30 cellular contexts compared by ENCODE assay signal in the genomic region with DNA sequence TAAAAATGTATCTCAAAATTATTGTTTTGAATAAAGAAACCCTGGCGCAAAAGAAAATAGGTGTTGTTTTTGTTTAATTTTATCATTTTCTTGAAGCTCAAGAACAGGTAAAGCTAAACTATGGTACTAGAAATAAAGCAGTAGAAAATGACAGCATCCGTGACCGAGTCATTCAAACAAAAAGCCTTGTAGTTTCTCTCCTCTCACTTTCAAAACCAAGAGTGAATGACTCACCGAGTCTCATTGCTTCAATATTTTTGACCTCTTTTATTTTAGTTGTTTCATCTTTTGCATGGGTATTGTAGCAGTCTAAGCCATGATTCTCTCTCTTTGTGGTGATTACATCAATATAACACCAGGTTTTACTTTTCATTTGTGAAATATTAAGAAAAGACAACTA.
"Had no signal": no experiment of that assay in that cellular context is flagged by ENCODE, and none has a peak within 500 bp of the region (broad histone marks: within the 10 kb centered on the region; RNA-seq: fewer than 3 reads in every experiment).

No MANE protein-coding gene starts in this region.

- H3K4me1 Mint-ChIP-seq: activated CD4-positive, alpha-beta memory T cell treated with anti-CD3 and anti-CD28 coated beads, Interleukin-2, amount 10 ng/mL, durations not matched to agents 7 days and 5 days; activated CD4-positive, alpha-beta T cell treated with anti-CD3 and anti-CD28 coated beads, Interleukin-2, amount 10 ng/mL, durations not matched to agents 7 days and 5 days; activated T-helper 17 cell treated with anti-CD3 and anti-CD28 coated beads, Interleukin-2, amount 50 U/mL, for 72 hours; T-helper 17 cell had no signal

- DNase-seq: activated CD4-positive, alpha-beta memory T cell treated with anti-CD3 and anti-CD28 coated beads, Interleukin-2, amount 10 ng/mL, durations not matched to agents 7 days and 5 days; activated CD4-positive, alpha-beta T cell treated with anti-CD3 and anti-CD28 coated beads for 1 hour; activated CD4-positive, alpha-beta T cell treated with anti-CD3 and anti-CD28 coated beads for 4 hours; activated CD4-positive, alpha-beta T cell treated with anti-CD3 and anti-CD28 coated beads, Interleukin-2, amount 10 ng/mL, durations not matched to agents 7 days and 5 days; activated CD4-positive, alpha-beta T cell treated with anti-CD3 and anti-CD28 coated beads, Interleukin-2, amount 50 U/mL, for 4 hours; activated CD8-positive, alpha-beta memory T cell treated with anti-CD3 and anti-CD28 coated beads, Interleukin-2, amount 50 U/mL, for 48 hours; activated effector memory CD4-positive, alpha-beta T cell treated with Interleukin-2 at 50 U/mL for 16 hours; activated gamma-delta T cell treated with Interleukin-2 at 50 U/mL for 16 hours; activated naive CD4-positive, alpha-beta T cell treated with anti-CD3 and anti-CD28 coated beads, Interleukin-2, amount 50 U/mL, for 16 hours; activated naive CD4-positive, alpha-beta T cell treated with Interleukin-2 at 50 U/mL for 16 hours; activated T-cell treated with anti-CD3 and anti-CD28 coated beads for 4 hours; activated T-cell treated with anti-CD3 and anti-CD28 coated beads, Interleukin-2, amount 50 U/mL, for 4 hours; amniotic stem cell; anterior cingulate cortex; brain microvascular endothelial cell; caudate nucleus; cortex of kidney; dermis blood vessel endothelial cell; effector CD4-positive, alpha-beta T cell; effector memory CD8-positive, alpha-beta T cell; foreskin fibroblast; glutamatergic neuron; T-helper 1 cell; T-helper 17 cell; T1000 had no signal

- H3K27ac Mint-ChIP-seq: activated CD4-positive, alpha-beta memory T cell treated with anti-CD3 and anti-CD28 coated beads, Interleukin-2, amount 10 ng/mL, durations not matched to agents 7 days and 5 days; activated CD4-positive, alpha-beta T cell treated with anti-CD3 and anti-CD28 coated beads, Interleukin-2, amount 10 ng/mL, durations not matched to agents 7 days and 5 days; activated naive CD8-positive, alpha-beta T cell; activated T-helper 17 cell treated with anti-CD3 and anti-CD28 coated beads, Interleukin-2, amount 50 U/mL, for 72 hours; effector memory CD8-positive, alpha-beta T cell; T-helper 17 cell; T-helper 2 cell treated with Interferon-gamma antibody and Interleukin-4, amounts not matched to agents 5 μg/mL and 100 μg/mL, for 36 hours had no signal

- ATAC-seq: activated T-cell treated with anti-CD3 and anti-CD28 coated beads, Interleukin-2, amount 50 U/mL, for 4 hours; activated T-helper 17 cell treated with anti-CD3 and anti-CD28 coated beads, Interleukin-2, amount 50 U/mL, for 72 hours; effector memory CD8-positive, alpha-beta T cell; esophagus mucosa; T-helper 17 cell had no signal

- H3K4me3 Mint-ChIP-seq: activated CD4-positive, alpha-beta memory T cell treated with anti-CD3 and anti-CD28 coated beads, Interleukin-2, amount 10 ng/mL, durations not matched to agents 7 days and 5 days; activated CD4-positive, alpha-beta T cell treated with anti-CD3 and anti-CD28 coated beads, Interleukin-2, amount 10 ng/mL, durations not matched to agents 7 days and 5 days; activated naive CD8-positive, alpha-beta T cell; activated T-cell treated with anti-CD3 and anti-CD28 coated beads, Interleukin-2, amount 50 U/mL, for 4 hours; activated T-helper 17 cell treated with anti-CD3 and anti-CD28 coated beads, Interleukin-2, amount 50 U/mL, for 72 hours; effector memory CD8-positive, alpha-beta T cell; T-helper 17 cell; T-helper 2 cell treated with Interferon-gamma antibody and Interleukin-4, amounts not matched to agents 5 μg/mL and 100 μg/mL, for 36 hours had no signal

- FAIRE-seq: astrocyte had no signal

- H3K27me3 Mint-ChIP-seq: activated CD4-positive, alpha-beta memory T cell treated with anti-CD3 and anti-CD28 coated beads, Interleukin-2, amount 10 ng/mL, durations not matched to agents 7 days and 5 days; activated CD4-positive, alpha-beta T cell treated with anti-CD3 and anti-CD28 coated beads, Interleukin-2, amount 10 ng/mL, durations not matched to agents 7 days and 5 days; activated naive CD8-positive, alpha-beta T cell; activated T-helper 17 cell treated with anti-CD3 and anti-CD28 coated beads, Interleukin-2, amount 50 U/mL, for 72 hours; effector memory CD8-positive, alpha-beta T cell; T-helper 17 cell had no signal
